Comparison of ENCODE assay signal across 20 cellular contexts in genomic region chr20:6686171-6686570, GRCh38.
DNase-seq lines count a peak whose midpoint lies in the region; ATAC-seq and TF ChIP-seq lines count a peak whose summit lies in the region.
"Had no signal": no experiment of that assay in that cellular context is flagged by ENCODE, and none has a peak within 500 bp of the region (broad histone marks: within the 10 kb centered on the region; RNA-seq: fewer than 3 reads in every experiment).

No MANE protein-coding gene starts in this region.

- intact Hi-C loops in tibial artery (cut with DNase I; ENCODE audit: low total_unique reads), result loop anchor here (1.0 kb wide), 1 partner anchor 25 kb away; no protein-coding TSS in a partner anchor

- DNase-seq in CD1c-positive myeloid dendritic cell (ENCODE audit: extremely low spot score) (peak; percentile 29), OCI-M1 (lab: John Stamatoyannopoulos, UW) (peak; percentile 53), NCI-H2081 treated with DMSO at 0.1 percent for 48 hours (lab: John Stamatoyannopoulos, UW) (no peak), Karpas-422 (no peak), MG63 (no peak), tibial artery (no peak)
- DNase-seq: C1 segment of cervical spinal cord, colonic mucosa, hippocampal formation, islet precursor cell, NCI-H1436, retina, T-helper 9 cell had no signal

- ATAC-seq in GM19467 (IDR thresholded peaks at IDR 0.05; ENCODE audit: unreplicated experiment), result peak; percentile 71
- peak; percentile 86 for ATAC-seq in HG03354 (IDR thresholded peaks at IDR 0.05; ENCODE audit: poor library complexity, severe bottlenecking, unreplicated experiment)
- ATAC-seq: activated T-helper 17 cell treated with anti-CD3 and anti-CD28 coated beads, Interleukin-2, amount 50 U/mL, for 72 hours had no signal

- H3K79me2 ChIP-seq in Karpas-422 (ENCODE audit: low read length), result no peaks in the 10 kb centered on the region

- H3K9ac ChIP-seq in Karpas-422 (ENCODE audit: low read length), result no peak overlapping the region

- H2AFZ ChIP-seq in Karpas-422 (ENCODE audit: low read length), result no peak overlapping the region

- H3K9me2 ChIP-seq in Karpas-422 (replicated peaks; ENCODE audit: insufficient read depth, low read length), result no peaks in the 10 kb centered on the region

- no peaks in the 10 kb centered on the region for H4K20me1 ChIP-seq in Karpas-422 (ENCODE audit: insufficient read depth, low read depth, low read length)

- H3K4me2 ChIP-seq in Karpas-422 (ENCODE audit: low read depth, low read length, poor library complexity, severe bottlenecking), result no peak overlapping the region

- H3K4me3 ChIP-seq in Karpas-422 (ENCODE audit: low read length), result no peak overlapping the region
- no peak overlapping the region for H3K4me3 ChIP-seq in MG63
- H3K4me3 ChIP-seq in tibial artery, result no peak overlapping the region
- H3K4me3 ChIP-seq: colonic mucosa, HAP-1, lung, SK-N-MC had no signal

- H3K27ac ChIP-seq in Karpas-422 (ENCODE audit: low read length), result no peak overlapping the region
- no peak overlapping the region for H3K27ac ChIP-seq in tibial artery
- H3K27ac ChIP-seq: colonic mucosa, neutrophil, SK-N-MC had no signal

- H3K4me1 ChIP-seq in Karpas-422 (ENCODE audit: low read length) (no peaks in the 10 kb centered on the region), tibial artery (no peaks in the 10 kb centered on the region)
- H3K4me1 ChIP-seq: colonic mucosa, HAP-1 had no signal

- H3K36me3 ChIP-seq in Karpas-422 (ENCODE audit: insufficient read depth, low read length) (no peaks in the 10 kb centered on the region), MG63 (no peaks in the 10 kb centered on the region), tibial artery (no peaks in the 10 kb centered on the region)
- H3K36me3 ChIP-seq: colonic mucosa, HAP-1, neutrophil had no signal

- TF ChIP-seq CTCF in tibial artery (IDR thresholded peaks at IDR 0.05), result no peak

- H3K9me3 ChIP-seq in Karpas-422 (ENCODE audit: low read length) (peaks cover 7% of the 10 kb centered on the region; the same call in 1 of the 2 replicates), MG63 (no peaks in the 10 kb centered on the region), tibial artery (no peaks in the 10 kb centered on the region)
- H3K9me3 ChIP-seq: colonic mucosa, HAP-1, neutrophil had no signal

- H3K27me3 ChIP-seq in Karpas-422 (ENCODE audit: low read length) (no peaks in the 10 kb centered on the region), MG63 (no peaks in the 10 kb centered on the region), tibial artery (no peaks in the 10 kb centered on the region)
- H3K27me3 ChIP-seq: colonic mucosa had no signal

Comparison
In these comparisons a context has a peak if more than half of its experiments do, and no peak if none do; other contexts are left out.
1. DNase-seq: peak in CD1c-positive myeloid dendritic cell (single experiment) and OCI-M1 (single experiment); none in NCI-H2081 treated with DMSO at 0.1 percent for 48 hours (single experiment), Karpas-422 (single experiment), MG63 (single experiment) and tibial artery (0 of 2).